In genomic region chr17:45098869-45099616, GRCh38 we compare ENCODE assay signal across 8 cellular contexts. TPM values are rescaled to one million over a fixed set of nuclear protein-coding genes. Genes with fewer than 3 reads are reported as not detected.
DNase-seq lines count a peak whose midpoint lies in the region; ATAC-seq and TF ChIP-seq lines count a peak whose summit lies in the region.

No MANE protein-coding gene starts in this region.

- peaks cover 0 to 2% (median under 1%) of the 10 kb centered on the region in 4 donors for H3K4me1 ChIP-seq in right lobe of liver

- DNase-seq in AG09309 (ENCODE audit: low read depth) (no peak), H7 (peak; percentile 97), NCI-H524 treated with DMSO at 0.1 percent for 48 hours (lab: John Stamatoyannopoulos, UW) (peak; percentile 53), dedifferentiated amniotic fluid mesenchymal stem cell (ENCODE audit: extremely low spot score) (peak; percentile 78), right lobe of liver (peak; percentile 87 to 91 (median 89))
- DNase-seq in activated CD4-positive, alpha-beta memory T cell treated with anti-CD3 and anti-CD28 coated beads for 36 hours, result peak; percentile 85
- DNase-seq in stimulated activated CD4-positive, alpha-beta T cell treated with anti-CD3 and anti-CD28 coated beads, TNF-alpha, amount 100 ng/mL, for 4 hours (ENCODE audit: low read depth in 3 of 3), result peak; percentile 50 to 56 (median 54)

- ATAC-seq in right lobe of liver, result peak; percentile 96 to 98 (median 97)
- ATAC-seq in HG03108 (IDR thresholded peaks at IDR 0.05; ENCODE audit: unreplicated experiment), result no peak

- no peak overlapping the region for H3K4me3 ChIP-seq in AG09309 (ENCODE audit: control insufficient read depth, low read depth, low read length)
- H3K4me3 ChIP-seq in H7 (ENCODE audit: insufficient read depth, low read depth, low read length), result no peak overlapping the region
- H3K4me3 ChIP-seq in right lobe of liver, result no peak overlapping the region

- CTCF ChIA-PET in activated CD4-positive, alpha-beta memory T cell treated with anti-CD3 and anti-CD28 coated beads for 36 hours (lab: Charles Lee), result interaction anchor here (0.6 to 2.2 kb wide), 33 partner anchors 9 to 320 kb away, joined by 3 to 17 read pairs (median 5); partner anchors contain the start of genes ACBD4 and KIF18B

- TF ChIP-seq CTCF in AG09309 (IDR thresholded peaks at IDR 0.05; ENCODE audit: control insufficient read depth, insufficient read depth, low read depth, low read length, missing control alignments) (peak; percentile 86), right lobe of liver (IDR thresholded peaks at IDR 0.05) (peak; percentile 90 to 95 (median 92))

- no peaks in the 10 kb centered on the region for H3K4me1 Mint-ChIP-seq in activated CD4-positive, alpha-beta memory T cell treated with anti-CD3 and anti-CD28 coated beads for 36 hours (ENCODE audit: low read depth)

- POLR2A ChIA-PET in activated CD4-positive, alpha-beta memory T cell treated with anti-CD3 and anti-CD28 coated beads for 36 hours (lab: Charles Lee), result interaction anchor here (1.1 kb wide), 1 partner anchor 50 kb away, joined by 3 read pairs; the partner anchor contains the start of gene HEXIM1

- intact Hi-C loops in activated CD4-positive, alpha-beta memory T cell treated with anti-CD3 and anti-CD28 coated beads for 36 hours (cut with micrococcal nuclease), result loop anchor here (5.0 kb wide), 1 partner anchor 67 kb away; no protein-coding TSS in a partner anchor
- intact Hi-C loops in right lobe of liver (cut with DNase I), result no loop called here

- H3K27ac ChIP-seq in right lobe of liver, result no peak overlapping the region

- H3K27me3 ChIP-seq in H7 (ENCODE audit: control insufficient read depth, insufficient read depth, low read length) (no peaks in the 10 kb centered on the region), right lobe of liver (no peaks in the 10 kb centered on the region)

- H3K27ac Mint-ChIP-seq in activated CD4-positive, alpha-beta memory T cell treated with anti-CD3 and anti-CD28 coated beads for 36 hours, result no peak overlapping the region

- no peaks in the 10 kb centered on the region for H3K9me3 Mint-ChIP-seq in activated CD4-positive, alpha-beta memory T cell treated with anti-CD3 and anti-CD28 coated beads for 36 hours

- H3K4me3 Mint-ChIP-seq in activated CD4-positive, alpha-beta memory T cell treated with anti-CD3 and anti-CD28 coated beads for 36 hours, result no peak overlapping the region

- no peaks in the 10 kb centered on the region for H3K9me3 ChIP-seq in right lobe of liver

- whole genome bisulfite sequencing in right lobe of liver (ENCODE audit: insufficient coverage, low coverage, low lambda C conversion rate, missing lambda C conversion rate), result 16% methylated on average over 6 of the region's 9 CpGs

- H3K36me3 ChIP-seq in H7 (replicated peaks; ENCODE audit: control insufficient read depth, insufficient read depth, low read length), result peaks cover 64% of the 10 kb centered on the region
- H3K36me3 ChIP-seq in right lobe of liver, result peaks cover 0 to 95% (median 43%) of the 10 kb centered on the region in 4 donors

- TF ChIP-seq POLR2A in right lobe of liver (IDR thresholded peaks at IDR 0.05), result no peak

- H3K36me3 Mint-ChIP-seq in activated CD4-positive, alpha-beta memory T cell treated with anti-CD3 and anti-CD28 coated beads for 36 hours, result peaks cover 62% of the 10 kb centered on the region

- no peaks in the 10 kb centered on the region for H3K27me3 Mint-ChIP-seq in activated CD4-positive, alpha-beta memory T cell treated with anti-CD3 and anti-CD28 coated beads for 36 hours

RNA-seq across cellular contexts. Expression of gene PLCD3, which starts 33.3 kb away (rescaled TPM):
- 24.1 and 28.6 TPM in 2 replicates for total RNA-seq in H7 (2014; rRNA removed; shearing (Covaris generic))
- 1 to 10 TPM; 4.3 to 4.4 TPM for total RNA-seq in activated CD4-positive, alpha-beta memory T cell treated with anti-CD3 and anti-CD28 coated beads for 36 hours
- 10 to 100 TPM in 1 of 6 experiments, 1 to 10 TPM in 5; 2.0 to 26.4 (median 3.0) TPM for total RNA-seq in right lobe of liver

RNA-seq across cellular contexts. Expression of gene ACBD4, which starts 36.4 kb away (rescaled TPM):
- total RNA-seq in H7 (2014; rRNA removed; shearing (Covaris generic)), result 1.5 and 6.0 TPM in 2 replicates
- 10 to 100 TPM; 12.5 to 13.8 TPM for total RNA-seq in activated CD4-positive, alpha-beta memory T cell treated with anti-CD3 and anti-CD28 coated beads for 36 hours
- total RNA-seq in right lobe of liver, result 10 to 100 TPM; 24.0 to 78.9 (median 56.9) TPM

RNA-seq across cellular contexts. Expression of gene NMT1, which starts 37.9 kb away (rescaled TPM):
- total RNA-seq in H7 (2014; rRNA removed; shearing (Covaris generic)), result 111 and 115 TPM in 2 replicates
- total RNA-seq in activated CD4-positive, alpha-beta memory T cell treated with anti-CD3 and anti-CD28 coated beads for 36 hours, result 100 to 1,000 TPM; 158 TPM
- 10 to 100 TPM; 50.8 to 76.7 (median 72.0) TPM for total RNA-seq in right lobe of liver

RNA-seq across cellular contexts. Expression of gene DCAKD, which starts 47.6 kb away (rescaled TPM):
- total RNA-seq in H7 (2014; rRNA removed; shearing (Covaris generic)), result 70.7 and 71.5 TPM in 2 replicates
- 10 to 100 TPM; 32.0 to 34.0 TPM for total RNA-seq in activated CD4-positive, alpha-beta memory T cell treated with anti-CD3 and anti-CD28 coated beads for 36 hours
- total RNA-seq in right lobe of liver, result 10 to 100 TPM; 13.2 to 20.6 (median 16.6) TPM

RNA-seq across cellular contexts. Expression of gene HEXIM1, which starts 49.2 kb away (rescaled TPM):
- 4.1 and 4.6 TPM in 2 replicates for total RNA-seq in H7 (2014; rRNA removed; shearing (Covaris generic))
- 10 to 100 TPM; 24.9 to 25.4 TPM for total RNA-seq in activated CD4-positive, alpha-beta memory T cell treated with anti-CD3 and anti-CD28 coated beads for 36 hours
- 10 to 100 TPM; 14.0 to 27.1 (median 19.6) TPM for total RNA-seq in right lobe of liver
